In genomic region chr12:57182918-57183575, GRCh38 we compare ENCODE assay signal across 8 cellular contexts. TPM values are rescaled to one million over a fixed set of nuclear protein-coding genes. Genes with fewer than 3 reads are reported as not detected.
DNase-seq lines count a peak whose midpoint lies in the region; ATAC-seq and TF ChIP-seq lines count a peak whose summit lies in the region.

No MANE protein-coding gene starts in this region.

- H3K4me3 ChIP-seq in AG04450 (ENCODE audit: low read depth, low read length) = no peak overlapping the region
- H3K4me3 ChIP-seq in left lung = no peak overlapping the region

- ATAC-seq in GM18868 (IDR thresholded peaks at IDR 0.05; ENCODE audit: unreplicated experiment) (peak; percentile 89), HG03103 (IDR thresholded peaks at IDR 0.05; ENCODE audit: low read depth, unreplicated experiment) (peak; percentile 79), left lung (peak; percentile 91)
- ATAC-seq in activated CD4-positive, CD25-positive, alpha-beta regulatory T cell treated with anti-CD3 and anti-CD28 coated beads, Interleukin-2, amount 50 U/mL, for 24 hours = peak; percentile 92 to 96
- peak; percentile 91 for ATAC-seq in central memory CD8-positive, alpha-beta T cell (replicated peaks; ENCODE audit: extremely low read depth, poor library complexity, severe bottlenecking)

- H3K9me3 Mint-ChIP-seq in central memory CD8-positive, alpha-beta T cell = no peaks in the 10 kb centered on the region

- no peaks in the 10 kb centered on the region for H3K36me3 Mint-ChIP-seq in central memory CD8-positive, alpha-beta T cell (ENCODE audit: insufficient read depth)

- CTCF ChIA-PET in AG04450 (lab: Charles Lee) = interaction anchor here (0.6 to 5.5 kb wide), 9 partner anchors 10 to 112 kb away, joined by 3 to 49 read pairs (median 4); partner anchors contain the start of gene LRP1

- H3K27me3 ChIP-seq in AG04450 (ENCODE audit: control insufficient read depth, insufficient read depth, low read length) (no peaks in the 10 kb centered on the region), left lung (no peaks in the 10 kb centered on the region)

- H3K9me3 ChIP-seq in AG04450 (ENCODE audit: control insufficient read depth, insufficient read depth, low read length) (no peaks in the 10 kb centered on the region; the same call in 1 of the 2 replicates), left lung (no peaks in the 10 kb centered on the region)

- H3K4me1 Mint-ChIP-seq in central memory CD8-positive, alpha-beta T cell = peaks cover 5% of the 10 kb centered on the region

- H3K4me3 Mint-ChIP-seq in central memory CD8-positive, alpha-beta T cell = no peak overlapping the region

- H3K27ac ChIP-seq in AG04450 (ENCODE audit: low read depth, low read length) = no peak overlapping the region
- H3K27ac ChIP-seq in left lung = no peak overlapping the region

- DNase-seq in AG04450 (ENCODE audit: low read depth, low spot score) (peak; percentile 26), NCI-H2171 (lab: John Stamatoyannopoulos, UW) (peak; percentile 6), left lung (peak in 1 of 2 donors; percentile 74)
- peak; percentile 63 to 81 for DNase-seq in central memory CD8-positive, alpha-beta T cell (ENCODE audit: low spot score in 2 of 2)
- peak; percentile 70 for DNase-seq in stimulated activated CD8-positive, alpha-beta memory T cell treated with anti-CD3 and anti-CD28 coated beads, Interleukin-12 subunit alpha, Interleukin-12 subunit beta, amount 100 ng/mL, for 1 hour (ENCODE audit: low read depth)

- POLR2A ChIA-PET in AG04450 (lab: Yijun Ruan, JAX) = interaction anchor here (0.6 to 1.2 kb wide), 3 partner anchors 46 to 87 kb away, joined by 3 to 7 read pairs (median 4); partner anchors contain the start of genes LRP1 and SHMT2

- H3K4me1 ChIP-seq in left lung = no peaks in the 10 kb centered on the region

- peaks cover 0 to 87% of the 10 kb centered on the region in 2 donors for H3K36me3 ChIP-seq in left lung

- peaks cover 6% of the 10 kb centered on the region for H3K27me3 Mint-ChIP-seq in central memory CD8-positive, alpha-beta T cell

- no peak overlapping the region for H3K27ac Mint-ChIP-seq in central memory CD8-positive, alpha-beta T cell (ENCODE audit: low read depth)

- intact Hi-C loops in left lung (cut with DNase I) = loop anchor here (5.0 to 10.0 kb wide), 2 partner anchors 58 to 61 kb away; partner anchors contain the start of gene LRP1 (in 1 of the 2)

- TF ChIP-seq CTCF in AG04450 (IDR thresholded peaks at IDR 0.05; ENCODE audit: low read depth, low read length) = peak; percentile 87
- peak; percentile 71 to 92 for TF ChIP-seq CTCF in left lung (IDR thresholded peaks at IDR 0.05)

RNA-seq across cellular contexts. Expression of gene NXPH4, which starts 33.5 kb away (rescaled TPM):
- polyA plus RNA-seq in AG04450 (2011; rRNA removed) = 0.79 and 1.0 TPM in 2 replicates
- 0.61 and 1.4 TPM in 2 replicates for polyA minus RNA-seq in AG04450 (2011; rRNA and poly(A)+ RNA removed)
- 1 to 10 TPM in 1 of 2 donors, under 1 TPM in 1; 0.93 to 1.0 TPM for total RNA-seq in left lung

RNA-seq across cellular contexts. Expression of gene LRP1-AS, which starts 35.6 kb away (rescaled TPM):
- not detected in 2 replicates for polyA plus RNA-seq in AG04450 (2011; rRNA removed)
- polyA minus RNA-seq in AG04450 (2011; rRNA and poly(A)+ RNA removed) = not detected in 2 replicates
- total RNA-seq in left lung = not detected

RNA-seq across cellular contexts. Expression of gene SHMT2, which starts 46.5 kb away (rescaled TPM):
- 266 and 314 TPM in 2 replicates for polyA plus RNA-seq in AG04450 (2011; rRNA removed)
- polyA minus RNA-seq in AG04450 (2011; rRNA and poly(A)+ RNA removed) = 213 and 339 TPM in 2 replicates
- total RNA-seq in left lung = 100 to 1,000 TPM in 1 of 2 donors, 10 to 100 TPM in 1; 64.7 to 116 TPM

RNA-seq across cellular contexts. Expression of gene LRP1, which starts 54.8 kb away (rescaled TPM):
- polyA plus RNA-seq in AG04450 (2011; rRNA removed) = 49.9 and 95.0 TPM in 2 replicates
- polyA minus RNA-seq in AG04450 (2011; rRNA and poly(A)+ RNA removed) = 264 and 395 TPM in 2 replicates
- total RNA-seq in left lung = 100 to 1,000 TPM; 228 to 325 TPM
